In the genomic region with DNA sequence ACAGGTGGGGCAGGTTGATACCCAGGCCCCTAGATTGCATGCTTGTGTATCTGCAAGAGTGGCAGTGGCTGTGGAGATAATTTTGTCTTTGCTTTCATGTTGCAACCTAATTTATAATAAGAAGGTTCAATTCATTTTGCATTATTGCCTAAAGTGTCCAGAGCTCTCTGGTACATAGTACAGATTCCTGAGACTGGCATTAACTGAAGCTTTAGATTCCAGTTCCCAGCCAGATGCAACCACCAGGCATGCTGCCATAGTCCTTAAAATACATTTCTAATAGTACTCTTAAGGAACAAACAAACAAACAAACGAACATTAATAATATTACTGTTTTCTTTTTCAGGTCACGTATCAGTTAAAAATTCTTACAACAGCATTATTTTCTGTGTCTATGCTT, we compare ENCODE assay signal across 7 cellular contexts.
"Had no signal": no experiment of that assay in that cellular context is flagged by ENCODE, and none has a peak within 500 bp of the region (broad histone marks: within the 10 kb centered on the region; RNA-seq: fewer than 3 reads in every experiment).

No MANE protein-coding gene starts in this region.

- DNase-seq: GM23248, GOT3, H7, IMR-90 had no signal

- H2AFZ ChIP-seq: GM23248 had no signal

- H3K27ac ChIP-seq: GM23248 had no signal

- H3K4me3 ChIP-seq: GM23248, HAP-1, K562 had no signal

- H3K9ac ChIP-seq: GM23248 had no signal

- ATAC-seq: HCT116, K562 had no signal
